In the genomic region with DNA sequence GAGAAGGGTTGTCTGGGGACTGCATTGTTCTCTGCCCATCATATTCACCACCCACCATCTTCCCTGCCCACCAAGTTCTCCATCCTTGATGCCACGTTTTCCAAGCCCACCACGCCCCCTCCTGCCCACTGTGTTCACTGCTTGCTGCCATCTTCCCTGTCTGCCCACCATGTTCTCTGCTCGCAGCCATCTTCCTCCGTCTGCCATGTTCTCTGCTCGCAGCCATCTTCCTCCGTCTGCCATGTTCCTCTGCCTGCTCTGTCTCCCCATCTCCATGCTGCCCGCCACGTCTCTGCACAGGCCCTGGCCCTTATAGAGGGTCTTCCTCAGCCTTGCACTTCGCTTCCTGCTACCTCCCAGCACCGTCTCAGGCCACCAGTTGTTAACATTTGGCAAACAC, we compare ENCODE assay signal across 27 cellular contexts.
"Had no signal": no experiment of that assay in that cellular context is flagged by ENCODE, and none has a peak within 500 bp of the region (broad histone marks: within the 10 kb centered on the region; RNA-seq: fewer than 3 reads in every experiment).

No MANE protein-coding gene starts in this region.

- H3K27ac ChIP-seq: colonic mucosa, epithelial cell of prostate, esophagus squamous epithelium, WERI-Rb-1 had no signal

- H3K4me1 Mint-ChIP-seq: activated B cell treated with CpG ODN at 0.5 μM for 24 hours; activated T-helper 17 cell treated with anti-CD3 and anti-CD28 coated beads, Interleukin-2, amount 50 U/mL, for 72 hours had no signal

- H3K9me3 ChIP-seq: colonic mucosa had no signal

- DNase-seq: activated B cell treated with CpG ODN at 0.5 μM for 24 hours; activated CD4-positive, alpha-beta T cell treated with anti-CD3 and anti-CD28 coated beads for 48 hours; activated CD4-positive, alpha-beta T cell treated with anti-CD3 and anti-CD28 coated beads, Interleukin-2, amount 50 U/mL, for 1 hour; activated CD4-positive, alpha-beta T cell treated with anti-CD3 and anti-CD28 coated beads, Interleukin-2, amount 50 U/mL, for 48 hours; activated CD8-positive, alpha-beta memory T cell treated with anti-CD3 and anti-CD28 coated beads for 24 hours; activated CD8-positive, alpha-beta T cell treated with anti-CD3 and anti-CD28 coated beads for 36 hours; activated effector memory CD4-positive, alpha-beta T cell treated with Interleukin-2 at 50 U/mL for 16 hours; activated gamma-delta T cell treated with Interleukin-2 at 50 U/mL for 16 hours; activated naive CD4-positive, alpha-beta T cell treated with anti-CD3 and anti-CD28 coated beads, Interleukin-2, amount 50 U/mL, for 16 hours; activated naive CD4-positive, alpha-beta T cell treated with Interleukin-2 at 50 U/mL for 16 hours; activated T-cell treated with anti-CD3 and anti-CD28 coated beads, Interleukin-2, amount 50 U/mL, for 4 hours; amniotic stem cell; anterior cingulate cortex; caudate nucleus; colonic mucosa; effector CD8-positive, alpha-beta T cell; esophagus squamous epithelium; foreskin melanocyte; head of caudate nucleus; T-helper 17 cell; T1000; WERI-Rb-1 had no signal

- H3K36me3 ChIP-seq: colonic mucosa, esophagus squamous epithelium, WERI-Rb-1 had no signal

- H3K4me1 ChIP-seq: colonic mucosa had no signal

- H3K36me3 Mint-ChIP-seq: activated naive CD8-positive, alpha-beta T cell had no signal

- H3K4me3 ChIP-seq: colonic mucosa, esophagus squamous epithelium had no signal

- H3K4me3 Mint-ChIP-seq: activated B cell treated with CpG ODN at 0.5 μM for 24 hours; activated CD8-positive, alpha-beta T cell treated with anti-CD3 and anti-CD28 coated beads for 36 hours; activated naive CD8-positive, alpha-beta T cell; activated T-cell treated with anti-CD3 and anti-CD28 coated beads, Interleukin-2, amount 50 U/mL, for 4 hours; activated T-helper 17 cell treated with anti-CD3 and anti-CD28 coated beads, Interleukin-2, amount 50 U/mL, for 72 hours; T-helper 17 cell; T-helper 2 cell treated with Interferon-gamma antibody and Interleukin-4, amounts not matched to agents 5 μg/mL and 100 μg/mL, for 36 hours had no signal

- ATAC-seq: activated CD4-positive, CD25-positive, alpha-beta regulatory T cell treated with anti-CD3 and anti-CD28 coated beads, Interleukin-2, amount 50 U/mL, for 24 hours; activated CD8-positive, alpha-beta T cell treated with anti-CD3 and anti-CD28 coated beads for 36 hours; activated T-cell treated with anti-CD3 and anti-CD28 coated beads, Interleukin-2, amount 50 U/mL, for 4 hours; activated T-helper 17 cell treated with anti-CD3 and anti-CD28 coated beads, Interleukin-2, amount 50 U/mL, for 72 hours; T-helper 17 cell had no signal

- H3K9me3 Mint-ChIP-seq: activated B cell treated with CpG ODN at 0.5 μM for 24 hours; activated CD8-positive, alpha-beta T cell treated with anti-CD3 and anti-CD28 coated beads for 36 hours; activated T-cell treated with anti-CD3 and anti-CD28 coated beads, Interleukin-2, amount 50 U/mL, for 4 hours; activated T-helper 17 cell treated with anti-CD3 and anti-CD28 coated beads, Interleukin-2, amount 50 U/mL, for 72 hours; T-helper 2 cell treated with Interferon-gamma antibody and Interleukin-4, amounts not matched to agents 5 μg/mL and 100 μg/mL, for 36 hours had no signal

- H3K27me3 ChIP-seq: colonic mucosa had no signal

- H3K27ac Mint-ChIP-seq: activated B cell treated with CpG ODN at 0.5 μM for 24 hours; activated CD8-positive, alpha-beta T cell treated with anti-CD3 and anti-CD28 coated beads for 36 hours; activated naive CD8-positive, alpha-beta T cell; activated T-helper 17 cell treated with anti-CD3 and anti-CD28 coated beads, Interleukin-2, amount 50 U/mL, for 72 hours; T-helper 17 cell; T-helper 2 cell treated with Interferon-gamma antibody and Interleukin-4, amounts not matched to agents 5 μg/mL and 100 μg/mL, for 36 hours had no signal
